ENCODE assay signal across 10 cellular contexts in the genomic region with DNA sequence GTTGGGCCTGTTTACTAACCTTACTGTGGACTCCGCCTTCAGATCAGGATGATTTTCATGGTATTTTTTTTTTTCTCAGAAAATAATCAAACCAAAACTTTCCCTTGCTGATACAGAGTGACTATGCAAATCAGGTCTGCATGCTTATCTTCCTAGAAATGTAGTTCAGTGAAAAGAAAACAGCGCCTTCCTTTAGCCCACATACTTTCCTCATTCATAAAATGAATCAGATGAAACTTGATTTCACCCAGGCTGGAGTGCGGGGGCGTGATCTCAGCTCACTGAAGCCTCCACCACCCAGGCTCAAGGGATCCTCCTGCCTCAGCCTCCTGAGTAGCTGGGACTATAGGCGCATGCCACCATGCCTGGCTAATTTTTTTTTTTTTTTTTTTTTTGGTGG. TPM values are rescaled to one million over a fixed set of nuclear protein-coding genes. Genes with fewer than 3 reads are reported as not detected.
DNase-seq lines count a peak whose midpoint lies in the region; ATAC-seq and TF ChIP-seq lines count a peak whose summit lies in the region.
"Had no signal": no experiment of that assay in that cellular context is flagged by ENCODE, and none has a peak within 500 bp of the region (broad histone marks: within the 10 kb centered on the region; RNA-seq: fewer than 3 reads in every experiment).

No MANE protein-coding gene starts in this region.

- H3K9me1 ChIP-seq in IMR-90 (ENCODE audit: insufficient read depth, low read length), result peaks cover 8% of the 10 kb centered on the region; the same call in 1 of the 2 replicates

- no peak for TF ChIP-seq RAD21 in IMR-90 (IDR thresholded peaks at IDR 0.05; ENCODE audit: low read length)

- no peak overlapping the region for H3K9ac ChIP-seq in IMR-90 (ENCODE audit: low read depth, low read length)

- peaks cover 24 to 51% of the 10 kb centered on the region in 2 experiments for H3K79me1 ChIP-seq in IMR-90 (ENCODE audit: low read depth in 1 of 2, low read length in 2 of 2)

- peaks cover 14% of the 10 kb centered on the region for H3K4me1 ChIP-seq in IMR-90 (ENCODE audit: control insufficient read depth, insufficient read depth, low read length)

- H2BK5ac ChIP-seq in IMR-90 (ENCODE audit: low read depth, low read length, poor library complexity, severe bottlenecking), result no peak overlapping the region

- peaks cover 30% of the 10 kb centered on the region for H4K20me1 ChIP-seq in IMR-90 (ENCODE audit: insufficient read depth, low read length)

- H2BK20ac ChIP-seq in IMR-90 (ENCODE audit: low read depth, low read length), result no peak overlapping the region

- no peak overlapping the region for H3K18ac ChIP-seq in IMR-90 (ENCODE audit: low read depth, low read length)

- no peak overlapping the region for H3K4me3 ChIP-seq in IMR-90 (ENCODE audit: insufficient read depth, low read depth, low read length)
- H3K4me3 ChIP-seq in fibroblast of the aortic adventitia (ENCODE audit: low read depth, low read length), result no peak overlapping the region

- H3K4me2 ChIP-seq in IMR-90 (ENCODE audit: low read depth, low read length), result no peak overlapping the region

- peak; percentile 58 for DNase-seq in IMR-90
- peak; percentile 84 for DNase-seq in activated CD8-positive, alpha-beta memory T cell treated with anti-CD3 and anti-CD28 coated beads, Interleukin-2, amount 50 U/mL, for 48 hours
- DNase-seq in fibroblast of the aortic adventitia (ENCODE audit: low read depth), result peak; percentile 30
- peak; percentile 47 for DNase-seq in stimulated activated CD8-positive, alpha-beta memory T cell treated with anti-CD3 and anti-CD28 coated beads, Interleukin-7, amount 100 ng/mL, for 24 hours (ENCODE audit: low read depth)
- no peak for DNase-seq in hepatic stellate cell (ENCODE audit: low spot score)
- DNase-seq in NCI-H1092 (lab: John Stamatoyannopoulos, UW), result no peak
- DNase-seq: cerebellar nuclear complex, DMS79 treated with DMSO at 0.1 percent for 48 hours, NCI-H526 treated with DMSO at 0.1 percent for 48 hours had no signal

- no peak overlapping the region for H2BK120ac ChIP-seq in IMR-90 (ENCODE audit: low read depth, low read length)

- H2AFZ ChIP-seq in IMR-90 (replicated peaks; ENCODE audit: low read length, poor library complexity), result no peak overlapping the region

- no TSS peak for BruUV-seq in IMR-90 (replicated peaks; lab: Mats Ljungman, UMichigan)

- no peak overlapping the region for H3K56ac ChIP-seq in IMR-90 (ENCODE audit: extremely low read depth, insufficient read depth, low read length)

- H3K27me3 ChIP-seq in IMR-90 (ENCODE audit: control insufficient read depth, insufficient read depth, low read length), result no peaks in the 10 kb centered on the region

- TF ChIP-seq CTCF in IMR-90 (conservative IDR thresholded peaks at IDR 0.05; ENCODE audit: low read depth, low read length) (no peak), fibroblast of the aortic adventitia (IDR thresholded peaks at IDR 0.05; ENCODE audit: insufficient read depth, low read length) (no peak)

- H4K5ac ChIP-seq in IMR-90 (ENCODE audit: low read depth, low read length), result no peak overlapping the region

- no peak overlapping the region for H3K23ac ChIP-seq in IMR-90 (ENCODE audit: low read depth, low read length)

- TF ChIP-seq POLR2A in IMR-90 (IDR thresholded peaks at IDR 0.05; ENCODE audit: low read depth, low read length), result no peak

- POLR2A ChIA-PET in IMR-90 (lab: Charles Lee; ENCODE audit: unreplicated experiment), result no interaction called here

- H2AK9ac ChIP-seq in IMR-90 (replicated peaks; ENCODE audit: low read depth, low read length, poor library complexity), result no peak overlapping the region

- H2BK15ac ChIP-seq in IMR-90 (ENCODE audit: low read depth, low read length), result no peak overlapping the region

- no peak overlapping the region for H2AK5ac ChIP-seq in IMR-90 (ENCODE audit: low read depth, low read length)

- H4K91ac ChIP-seq in IMR-90 (ENCODE audit: insufficient read depth, low read depth, low read length), result no peak overlapping the region

- CTCF ChIA-PET in IMR-90 (lab: Yijun Ruan, JAX), result interaction anchor here (0.6 kb wide), 1 partner anchor 9 kb away, joined by 3 read pairs; no protein-coding TSS in a partner anchor

- in situ Hi-C loops in IMR-90 (cut with MboI; ENCODE audit: low sequenced_read_pairs), result no loop called here

- ATAC-seq in IMR-90 (ENCODE audit: low read depth), result peak; percentile 5; the same call in 1 of the 2 replicates
- ATAC-seq in HG02884 (IDR thresholded peaks at IDR 0.05; ENCODE audit: unreplicated experiment), result no peak

- H3K36me3 ChIP-seq in IMR-90 (ENCODE audit: control insufficient read depth, insufficient read depth, low read length), result no peaks in the 10 kb centered on the region

- H3K9me3 ChIP-seq in IMR-90 (ENCODE audit: control insufficient read depth, insufficient read depth, low read length), result no peaks in the 10 kb centered on the region

- no peak overlapping the region for H3K4ac ChIP-seq in IMR-90 (ENCODE audit: low read depth, low read length)

- no CpG with 5 or more reads among the region's 5 CpGs for WGBS in IMR-90 (ENCODE audit: extremely low coverage in 2 of 2, insufficient read length in 1 of 2), 2 experiments

- H4K8ac ChIP-seq in IMR-90 (ENCODE audit: low read depth in 2 of 2, low read length in 2 of 2), result no peak overlapping the region

- H3K27ac ChIP-seq in IMR-90 (ENCODE audit: insufficient read depth, low read length), result no peak overlapping the region

- dilution Hi-C loops in IMR-90 (cut with HindIII; ENCODE audit: low sequenced_read_pairs, unreplicated experiment), result no loop called here

- intact Hi-C loops in IMR-90 (cut with micrococcal nuclease), result no loop called here

- no peak overlapping the region for H3K14ac ChIP-seq in IMR-90 (replicated peaks; ENCODE audit: low read depth, low read length)

TF ChIP-seq in IMR-90, 13 proteins besides CTCF, POLR2A, EP300 and RAD21:
- TF ChIP-seq FOS (IDR thresholded peaks at IDR 0.05; ENCODE audit: low read depth, low read length), result no peak
- peak; percentile 82; the same call in 1 of the 2 replicates for TF ChIP-seq NFE2L2 (IDR thresholded peaks at IDR 0.05; ENCODE audit: low read depth, low read length)

RNA-seq across cellular contexts. Expression of gene ZNRF3, which starts 26.0 kb away (rescaled TPM):
- total RNA-seq in IMR-90 (2012; rRNA removed) (1.4 TPM in 2 replicates), fibroblast of the aortic adventitia (ENCODE audit: low replicate concordance) (3.4 and 4.4 TPM in 2 replicates)
- polyA plus RNA-seq in IMR-90 (2012; rRNA removed), result 2.4 and 3.3 TPM in 2 replicates
- 1.4 and 3.5 TPM in 2 replicates for polyA plus RNA-seq in IMR-90 (2012; cell fraction: cytosol; rRNA removed)
- polyA plus RNA-seq in IMR-90 (2012; cell fraction: nucleus; rRNA removed; ENCODE audit: low replicate concordance), result 2.1 and 5.4 TPM in 2 replicates

Comparison
In these comparisons a context has a peak if more than half of its experiments do, and no peak if none do; other contexts are left out.
1. DNase-seq: peak in IMR-90 (single experiment), activated CD8-positive, alpha-beta memory T cell treated with anti-CD3 and anti-CD28 coated beads, Interleukin-2, amount 50 U/mL, for 48 hours (single experiment), fibroblast of the aortic adventitia (single experiment) and stimulated activated CD8-positive, alpha-beta memory T cell treated with anti-CD3 and anti-CD28 coated beads, Interleukin-7, amount 100 ng/mL, for 24 hours (single experiment); none in hepatic stellate cell (single experiment) and NCI-H1092 (single experiment).